ENCODE assay signal across 20 cellular contexts in the genomic region with DNA sequence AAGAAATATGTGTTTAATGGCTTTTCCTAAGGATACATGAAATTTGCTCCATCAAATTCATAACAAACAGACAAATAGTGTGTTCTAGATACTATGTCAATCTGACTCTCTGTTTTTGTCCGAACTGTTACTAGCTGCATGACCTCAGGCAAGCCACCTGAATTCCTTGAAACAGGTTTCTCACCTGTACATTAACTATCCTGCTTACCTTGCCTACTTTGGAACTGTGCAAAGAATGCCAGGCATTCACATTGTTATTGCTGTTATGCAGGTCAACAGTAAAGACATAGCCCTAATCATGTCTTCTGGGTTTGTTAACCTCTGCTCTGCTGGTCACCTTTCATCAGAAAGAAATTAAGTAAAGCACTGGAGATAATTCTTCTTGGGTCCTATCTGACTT.
DNase-seq lines count a peak whose midpoint lies in the region; ATAC-seq, FAIRE-seq and TF ChIP-seq lines count a peak whose summit lies in the region.
"Had no signal": no experiment of that assay in that cellular context is flagged by ENCODE, and none has a peak within 500 bp of the region (broad histone marks: within the 10 kb centered on the region; RNA-seq: fewer than 3 reads in every experiment).

No MANE protein-coding gene starts in this region.

- H3K9me3 ChIP-seq in Caco-2 (0 out of 2 replicates have a peak, but pooled peaks cover 5% of the 10 kb centered on the region), hepatocyte (ENCODE audit: low read depth) (no peaks in the 10 kb centered on the region), lower lobe of right lung (no peaks in the 10 kb centered on the region)
- H3K9me3 ChIP-seq: BLaER1, HAP-1 had no signal

- no peak for FAIRE-seq in GM12892 (lab: Jason Lieb, UNC)
- FAIRE-seq: G401.6, HTR-8/SVneo, K562 had no signal

- H3K79me2 ChIP-seq in hepatocyte: no peaks in the 10 kb centered on the region

- TF ChIP-seq POLR2A in GM12892 (IDR thresholded peaks at IDR 0.05; ENCODE audit: low read depth, low read length): no peak

- peak overlapping the region; percentile 54 for H3K4me3 Mint-ChIP-seq in Caco-2 (ENCODE audit: unreplicated experiment)
- H3K4me3 Mint-ChIP-seq in type B pancreatic cell: peak overlapping the region; percentile 58
- H3K4me3 Mint-ChIP-seq: CD8-positive, alpha-beta T cell had no signal

- no peak overlapping the region for H3K27ac ChIP-seq in hepatocyte
- no peak overlapping the region for H3K27ac ChIP-seq in lower lobe of right lung
- H3K27ac ChIP-seq: BLaER1, GM23248 had no signal

- H3K4me1 ChIP-seq in Caco-2: peaks cover 26% of the 10 kb centered on the region
- H3K4me1 ChIP-seq in hepatocyte (ENCODE audit: insufficient read depth): no peaks in the 10 kb centered on the region
- H3K4me1 ChIP-seq in lower lobe of right lung: no peaks in the 10 kb centered on the region
- H3K4me1 ChIP-seq: BLaER1, HAP-1 had no signal

- POLR2A ChIA-PET in Caco-2 (lab: Charles Lee): no interaction called here

- no peaks in the 10 kb centered on the region for H4K20me1 ChIP-seq in hepatocyte (ENCODE audit: insufficient read depth, poor library complexity, severe bottlenecking)
- H4K20me1 ChIP-seq: BLaER1 had no signal

- H3K36me3 Mint-ChIP-seq in Caco-2 (ENCODE audit: insufficient read depth, unreplicated experiment) (no peaks in the 10 kb centered on the region), type B pancreatic cell (no peaks in the 10 kb centered on the region)
- H3K36me3 Mint-ChIP-seq: CD8-positive, alpha-beta T cell had no signal

- H3K27me3 ChIP-seq in Caco-2 (replicated peaks; ENCODE audit: control insufficient read depth, insufficient read depth, low read length) (no peaks in the 10 kb centered on the region), hepatocyte (no peaks in the 10 kb centered on the region), lower lobe of right lung (ENCODE audit: low read depth) (no peaks in the 10 kb centered on the region)
- H3K27me3 ChIP-seq: BLaER1 had no signal

- H3K4me2 ChIP-seq in hepatocyte: peak overlapping the region; percentile 43
- H3K4me2 ChIP-seq: BLaER1 had no signal

- 48% methylated on average over 1 of the region's 1 CpG for WGBS in hepatocyte (ENCODE audit: low lambda C conversion rate, missing lambda C conversion rate)

- H3K27ac Mint-ChIP-seq in Caco-2 (ENCODE audit: unreplicated experiment) (peak overlapping the region; percentile 78), type B pancreatic cell (peak overlapping the region; percentile 82)
- H3K27ac Mint-ChIP-seq: CD8-positive, alpha-beta T cell had no signal

- H3K9me3 Mint-ChIP-seq in Caco-2 (ENCODE audit: unreplicated experiment): peaks cover 10% of the 10 kb centered on the region
- H3K9me3 Mint-ChIP-seq in type B pancreatic cell: no peaks in the 10 kb centered on the region

- no TSS peak for BruUV-seq in Caco-2 (replicated peaks; lab: Mats Ljungman, UMichigan)

- no peaks in the 10 kb centered on the region for H3K9me2 ChIP-seq in hepatocyte (replicated peaks; ENCODE audit: insufficient read depth)

- H3K4me3 ChIP-seq in Caco-2 (ENCODE audit: low read depth, low read length) (no peak overlapping the region), hepatocyte (no peak overlapping the region), lower lobe of right lung (no peak overlapping the region)
- H3K4me3 ChIP-seq: BLaER1, GM23248, HAP-1, K562 had no signal

- peak; percentile 79 to 81 for DNase-seq in Caco-2
- no peak for DNase-seq in hepatocyte (ENCODE audit: low spot score)
- no peak for DNase-seq in lower lobe of right lung
- DNase-seq in type B pancreatic cell (ENCODE audit: extremely low spot score, unreplicated experiment): no peak
- DNase-seq in GM12892 (ENCODE audit: insufficient read length): no peak
- DNase-seq: 8988T; CD8-positive, alpha-beta T cell; DMS 273 treated with DMSO at 0.1 percent for 48 hours; DMS53; DND-41; EL; GM23248; IMR-90 had no signal

- TF ChIP-seq CTCF in Caco-2 (IDR thresholded peaks at IDR 0.05; ENCODE audit: insufficient read depth in 1 of 2, low read depth in 1 of 2, low read length in 1 of 2, severe bottlenecking in 1 of 2, unreplicated experiment in 1 of 2) (no peak), hepatocyte (IDR thresholded peaks at IDR 0.05; ENCODE audit: poor library complexity) (no peak), lower lobe of right lung (IDR thresholded peaks at IDR 0.05) (no peak), type B pancreatic cell (conservative IDR thresholded peaks at IDR 0.05) (no peak)

- H3K4me1 Mint-ChIP-seq in Caco-2 (ENCODE audit: low read depth, unreplicated experiment): peaks cover 20% of the 10 kb centered on the region
- H3K4me1 Mint-ChIP-seq in type B pancreatic cell (ENCODE audit: unreplicated experiment): no peaks in the 10 kb centered on the region

- CTCF ChIA-PET in Caco-2 (lab: Charles Lee): interaction anchor here (0.7 to 1.1 kb wide), 2 partner anchors 391 to 1400 kb away, joined by 3 to 5 read pairs; no protein-coding TSS in a partner anchor

- no peaks in the 10 kb centered on the region for H3K36me3 ChIP-seq in Caco-2 (ENCODE audit: control insufficient read depth, insufficient read depth, low read length)
- no peaks in the 10 kb centered on the region for H3K36me3 ChIP-seq in hepatocyte (replicated peaks; ENCODE audit: insufficient read depth, low read depth)
- H3K36me3 ChIP-seq in lower lobe of right lung: no peaks in the 10 kb centered on the region
- H3K36me3 ChIP-seq: BLaER1, HAP-1 had no signal

- H3K27me3 Mint-ChIP-seq in Caco-2 (ENCODE audit: insufficient read depth, unreplicated experiment) (no peaks in the 10 kb centered on the region), type B pancreatic cell (no peaks in the 10 kb centered on the region)

- intact Hi-C loops in Caco-2 (cut with micrococcal nuclease; ENCODE audit: unreplicated experiment): loop anchor here (1.0 to 2.0 kb wide), 2 partner anchors 39 to 92 kb away; no protein-coding TSS in a partner anchor
- intact Hi-C loops in lower lobe of right lung (cut with DNase I): no loop called here

- ATAC-seq in lower lobe of right lung: peak; percentile 46 to 78
- ATAC-seq in GM21619 (IDR thresholded peaks at IDR 0.05; ENCODE audit: unreplicated experiment): no peak
- ATAC-seq in HG03442 (IDR thresholded peaks at IDR 0.05; ENCODE audit: unreplicated experiment): no peak
- ATAC-seq: CD8-positive, alpha-beta T cell; K562 had no signal

- H2AFZ ChIP-seq in hepatocyte: no peak overlapping the region
- H2AFZ ChIP-seq: GM23248 had no signal

Comparison
In these comparisons a context has a peak if more than half of its experiments do, and no peak if none do; other contexts are left out.
1. DNase-seq: peak in Caco-2 (2 of 2); none in hepatocyte (single experiment), lower lobe of right lung (single experiment), type B pancreatic cell (single experiment) and GM12892 (single experiment).
2. ATAC-seq: peak in lower lobe of right lung (2 of 2); none in GM21619 (single experiment) and HG03442 (single experiment).